2 cellular contexts compared by ENCODE assay signal in genomic region chr12:57173683-57174082, GRCh38.
TF ChIP-seq lines count a peak whose summit lies in the region.

No MANE protein-coding gene starts in this region.

TF ChIP-seq in K562, 482 proteins besides CTCF, POLR2A, EP300 and RAD21:
- TF ChIP-seq GABPB2 (CRISPR knock-in tag; conservative IDR thresholded peaks at IDR 0.05): no peak
- no peak for TF ChIP-seq SP2 (IDR thresholded peaks at IDR 0.05; ENCODE audit: extremely low read depth, low read depth, low read length, poor library complexity, severe bottlenecking)
- TF ChIP-seq E2F5 (CRISPR knock-in tag; IDR thresholded peaks at IDR 0.05): 0 out of 2 replicates have a peak, but pooled peaks have one; percentile 24
- TF ChIP-seq ZNF449 (CRISPR knock-in tag; IDR thresholded peaks at IDR 0.05): no peak
- TF ChIP-seq KDM1A (IDR thresholded peaks at IDR 0.05): no peak
TF ChIP-seq in K562: peak in this region for 1.

TF ChIP-seq in neural cell, 6 proteins besides CTCF, POLR2A, EP300 and RAD21:
- TF ChIP-seq MXI1 (conservative IDR thresholded peaks at IDR 0.05; ENCODE audit: poor library complexity, severe bottlenecking): no peak
- TF ChIP-seq POLR2AphosphoS5 (IDR thresholded peaks at IDR 0.05): peak; percentile 9
